23 cellular contexts compared by ENCODE assay signal in the genomic region with DNA sequence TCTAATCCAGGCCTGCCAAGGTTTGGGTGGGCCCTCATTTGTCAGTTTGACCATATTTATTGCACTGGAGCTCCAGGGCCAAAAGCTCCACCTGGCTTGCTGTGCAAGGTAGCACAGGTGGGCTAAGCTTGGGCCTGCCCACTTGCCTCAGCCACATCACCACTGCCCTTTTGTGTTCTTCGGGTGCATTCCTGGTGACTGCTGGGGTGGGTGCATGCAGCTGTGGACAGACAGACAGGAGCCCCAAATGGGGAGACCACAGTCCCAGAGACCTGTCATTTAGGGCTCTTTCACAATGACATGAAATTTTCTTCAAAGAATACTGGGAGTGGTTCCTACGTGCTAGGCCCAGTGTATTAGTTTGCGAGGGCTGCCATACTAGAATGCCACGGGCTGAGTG. TPM values are rescaled to one million over a fixed set of nuclear protein-coding genes. Genes with fewer than 3 reads are reported as not detected.
DNase-seq lines count a peak whose midpoint lies in the region; ATAC-seq and TF ChIP-seq lines count a peak whose summit lies in the region.
"Had no signal": no experiment of that assay in that cellular context is flagged by ENCODE, and none has a peak within 500 bp of the region (broad histone marks: within the 10 kb centered on the region; RNA-seq: fewer than 3 reads in every experiment).

No MANE protein-coding gene starts in this region.

- H3K36me3 Mint-ChIP-seq in chondrocyte (ENCODE audit: low read depth) = no peaks in the 10 kb centered on the region
- H3K36me3 Mint-ChIP-seq: CD4-positive, alpha-beta memory T cell had no signal

- no peaks in the 10 kb centered on the region for H3K27me3 Mint-ChIP-seq in chondrocyte (ENCODE audit: low read depth)

- peak; percentile 35 for DNase-seq in chondrocyte (ENCODE audit: low spot score)
- peak; percentile 60 for DNase-seq in osteoblast (ENCODE audit: insufficient read length, low spot score, missing footprints)
- no peak for DNase-seq in activated CD8-positive, alpha-beta memory T cell treated with anti-CD3 and anti-CD28 coated beads, Interleukin-2, amount 50 U/mL, for 4 hours
- DNase-seq in Kasumi-1 (lab: John Stamatoyannopoulos, UW) = no peak
- no peak for DNase-seq in GM13976 (ENCODE audit: low spot score)
- DNase-seq: Caco-2; CD4-positive, alpha-beta memory T cell; DMS 273 treated with DMSO at 0.1 percent for 48 hours; DMS79 treated with DMSO at 0.1 percent for 48 hours; KBM-7; NCI-H1092 treated with DMSO at 0.1 percent for 48 hours; NCI-H2029 treated with DMSO at 0.1 percent for 48 hours; NCI-H345; NCI-H524; NCI-H774; NK-92 treated with Interleukin-12 subunit alpha and Interleukin-12 subunit beta, amount 100 ng/mL, for 24 hours; Right ventricle myocardium superior had no signal

- no peaks in the 10 kb centered on the region for H3K9me3 Mint-ChIP-seq in chondrocyte (ENCODE audit: low read depth)
- H3K9me3 Mint-ChIP-seq: CD4-positive, alpha-beta memory T cell; GM23338 had no signal

- in situ Hi-C loops in GM13976 (cut with MboI; ENCODE audit: low sequenced_read_pairs, unreplicated experiment) = no loop called here

- no peaks in the 10 kb centered on the region for H4K20me1 ChIP-seq in osteoblast (ENCODE audit: insufficient read depth, low read length)

- H2AFZ ChIP-seq in osteoblast (ENCODE audit: low read length) = no peak overlapping the region
- H2AFZ ChIP-seq: GM23338 had no signal

- H3K27ac ChIP-seq in esophagus (ENCODE audit: low read depth in 2 of 2, low read length in 1 of 2) (peak overlapping the region; percentile 36 to 67), osteoblast (ENCODE audit: low read depth, low read length) (no peak overlapping the region)

- H3K4me3 ChIP-seq in esophagus (ENCODE audit: low read depth in 1 of 2, low read length in 2 of 2) (no peak overlapping the region), osteoblast (ENCODE audit: insufficient read depth, low read length) (no peak overlapping the region)
- H3K4me3 ChIP-seq: GM23338 had no signal

- H3K4me3 Mint-ChIP-seq in chondrocyte (ENCODE audit: unreplicated experiment) = no peak overlapping the region
- H3K4me3 Mint-ChIP-seq: GM23338 had no signal

- no peaks in the 10 kb centered on the region for H3K79me2 ChIP-seq in osteoblast (ENCODE audit: insufficient read depth, low read length)

- peaks cover 9% of the 10 kb centered on the region for H3K4me1 Mint-ChIP-seq in chondrocyte (ENCODE audit: low read depth)

- H3K9me3 ChIP-seq in esophagus (ENCODE audit: control insufficient read depth in 2 of 2, insufficient read depth in 1 of 2, low read depth in 1 of 2, low read length in 1 of 2) (no peaks in the 10 kb centered on the region), osteoblast (ENCODE audit: low read depth, low read length) (no peaks in the 10 kb centered on the region)
- H3K9me3 ChIP-seq: Caco-2 had no signal

- H3K4me1 ChIP-seq in esophagus (ENCODE audit: control insufficient read depth in 2 of 2, insufficient read depth in 2 of 2, low read length in 1 of 2) (peaks cover 0 to 25% of the 10 kb centered on the region in 2 donors), osteoblast (ENCODE audit: insufficient read depth, low read length) (peaks cover 21% of the 10 kb centered on the region)

- no peak for ATAC-seq in GM18861 (IDR thresholded peaks at IDR 0.05; ENCODE audit: unreplicated experiment)
- ATAC-seq: GM23338, HCT116 had no signal

- TF ChIP-seq CTCF in chondrocyte (IDR thresholded peaks at IDR 0.05) (no peak), osteoblast (IDR thresholded peaks at IDR 0.05; ENCODE audit: extremely low read depth, low read depth, low read length) (no peak), GM13976 (IDR thresholded peaks at IDR 0.05; ENCODE audit: borderline replicate concordance, control extremely low read depth, extremely low read depth, insufficient read depth, missing control alignments) (no peak)

- H3K27ac Mint-ChIP-seq in chondrocyte (ENCODE audit: unreplicated experiment) = no peak overlapping the region
- H3K27ac Mint-ChIP-seq: CD4-positive, alpha-beta memory T cell; GM23338 had no signal

- no peaks in the 10 kb centered on the region for H3K36me3 ChIP-seq in esophagus (ENCODE audit: control insufficient read depth in 2 of 2, insufficient read depth in 2 of 2, low read length in 1 of 2)
- no peaks in the 10 kb centered on the region for H3K36me3 ChIP-seq in osteoblast (ENCODE audit: insufficient read depth, low read length)

- 53 to 71% methylated on average over 4 of the region's 4 CpGs for WGBS in esophagus, 2 donors

- H3K4me2 ChIP-seq in osteoblast (ENCODE audit: insufficient read depth, low read length) = no peak overlapping the region
- H3K4me2 ChIP-seq: GM23338 had no signal

- no peaks in the 10 kb centered on the region for H3K27me3 ChIP-seq in esophagus (ENCODE audit: control insufficient read depth in 1 of 2, insufficient read depth in 2 of 2, low read length in 2 of 2)
- H3K27me3 ChIP-seq in osteoblast (ENCODE audit: insufficient read depth, low read length) = no peaks in the 10 kb centered on the region

RNA-seq across cellular contexts. Expression of a gene that starts 2.7 kb away (rescaled TPM):
- 0.25 to 0.51 TPM (median 0.36 TPM) in 3 replicates for total RNA-seq in chondrocyte
- under 1 TPM; 0.56 to 0.75 TPM for polyA plus RNA-seq in esophagus
- total RNA-seq in osteoblast = 0.72 and 1.5 TPM in 2 replicates
- total RNA-seq: CD4-positive, alpha-beta memory T cell; HT1080 had no signal
- polyA plus RNA-seq: CD4-positive, alpha-beta memory T cell had no signal

RNA-seq across cellular contexts. Expression of a gene that starts 27.8 kb away (rescaled TPM):
- total RNA-seq in chondrocyte (0.97 to 2.7 TPM (median 2.1 TPM) in 3 replicates), osteoblast (under 0.01 TPM in 2 replicates)
- under 1 TPM; 0.08 to 0.35 TPM for polyA plus RNA-seq in esophagus

RNA-seq across cellular contexts. Expression of a gene that starts 35.8 kb away (rescaled TPM):
- total RNA-seq in chondrocyte (46.5 to 64.9 TPM (median 48.1 TPM) in 3 replicates), osteoblast (87.9 and 98.7 TPM in 2 replicates)
- 1 to 10 TPM; 1.2 to 1.4 TPM for polyA plus RNA-seq in esophagus
- total RNA-seq: SK-MEL-5 had no signal
- polyA plus RNA-seq: CD4-positive, alpha-beta memory T cell had no signal

Comparison
In these comparisons a context has a peak if more than half of its experiments do, and no peak if none do; other contexts are left out.
1. DNase-seq: peak in chondrocyte (single experiment) and osteoblast (single experiment); none in activated CD8-positive, alpha-beta memory T cell treated with anti-CD3 and anti-CD28 coated beads, Interleukin-2, amount 50 U/mL, for 4 hours (single experiment), Kasumi-1 (0 of 2) and GM13976 (single experiment).